In the genomic region with DNA sequence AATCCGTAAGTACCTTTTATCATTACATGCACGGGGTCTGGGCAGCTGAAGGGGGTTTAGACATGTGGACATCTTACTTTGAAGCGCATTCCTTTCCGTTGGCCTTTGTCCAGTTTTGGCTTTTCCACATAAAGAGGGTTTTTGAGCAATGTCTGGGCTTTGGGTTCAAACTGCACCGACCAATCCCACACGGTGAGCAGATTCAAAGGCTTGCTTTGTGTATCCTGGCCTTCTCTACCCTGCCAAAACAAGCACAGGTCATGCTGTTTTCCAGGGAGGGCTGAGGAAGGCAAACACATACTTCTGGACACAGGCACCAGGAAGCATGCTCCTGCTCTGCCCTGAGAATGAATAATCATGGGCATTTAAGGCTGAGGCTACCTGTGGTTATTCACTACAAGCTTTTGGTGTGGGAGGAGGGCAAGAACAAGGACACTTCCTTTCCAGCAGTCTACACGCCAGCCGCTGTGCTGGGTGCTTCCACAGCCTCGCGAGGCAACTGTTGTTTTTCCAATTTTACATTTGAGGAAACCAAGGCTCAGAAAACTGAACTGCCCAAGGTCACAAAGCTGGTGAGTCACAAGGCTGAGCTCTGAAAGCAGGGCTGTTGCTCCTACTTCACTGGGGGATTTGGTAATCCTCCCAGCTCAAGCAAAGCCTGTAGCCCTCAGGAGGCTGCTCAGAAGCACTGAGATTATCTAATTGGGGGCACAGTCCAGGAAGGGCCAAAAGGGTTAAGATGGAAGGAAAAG, we compare ENCODE assay signal across 10 cellular contexts. TPM values are rescaled to one million over a fixed set of nuclear protein-coding genes. Genes with fewer than 3 reads are reported as not detected.
DNase-seq lines count a peak whose midpoint lies in the region; ATAC-seq and TF ChIP-seq lines count a peak whose summit lies in the region.
"Had no signal": no experiment of that assay in that cellular context is flagged by ENCODE, and none has a peak within 500 bp of the region (broad histone marks: within the 10 kb centered on the region; RNA-seq: fewer than 3 reads in every experiment).

No MANE protein-coding gene starts in this region.

- TF ChIP-seq CTCF in HFFc6 (IDR thresholded peaks at IDR 0.05) (no peak), VCaP (conservative IDR thresholded peaks at IDR 0.05) (no peak), smooth muscle cell (IDR thresholded peaks at IDR 0.05; ENCODE audit: borderline replicate concordance, insufficient read depth, poor library complexity, severe bottlenecking) (no peak)

- no peak overlapping the region for H3K9ac ChIP-seq in smooth muscle cell (ENCODE audit: low read depth)

- H3K4me1 Mint-ChIP-seq in HFFc6 (ENCODE audit: low read depth): peaks cover 32% of the 10 kb centered on the region

- no peak overlapping the region for H2AFZ ChIP-seq in smooth muscle cell (ENCODE audit: low read depth)

- DNase-seq in HFFc6: peak; percentile 15
- DNase-seq in left cardiac atrium: no peak
- DNase-seq in smooth muscle cell (lab: John Stamatoyannopoulos, UW; ENCODE audit: unreplicated experiment): no peak
- DNase-seq in activated effector memory CD4-positive, alpha-beta T cell treated with Interleukin-2 at 50 U/mL for 16 hours: no peak
- no peak for DNase-seq in NCI-H1436 (lab: John Stamatoyannopoulos, UW)
- DNase-seq in NCI-H446 (lab: John Stamatoyannopoulos, UW): no peak
- DNase-seq: activated CD8-positive, alpha-beta memory T cell treated with anti-CD3 and anti-CD28 coated beads, Interleukin-2, amount 50 U/mL, for 48 hours had no signal

- intact Hi-C loops in left cardiac atrium (cut with DNase I): loop anchor here (2.0 to 5.0 kb wide), 3 partner anchors 62 to 95 kb away; partner anchors contain the start of gene GOLPH3 (in 1 of the 2)

- H3K4me3 ChIP-seq in smooth muscle cell: no peak overlapping the region

- H3K79me2 ChIP-seq in smooth muscle cell (ENCODE audit: low read depth): no peaks in the 10 kb centered on the region

- WGBS in smooth muscle cell (ENCODE audit: low lambda C conversion rate): 46% methylated on average over 10 of the region's 10 CpGs

- peak overlapping the region; percentile 72 for H3K27ac Mint-ChIP-seq in HFFc6

- peaks cover 16% of the 10 kb centered on the region for H3K36me3 Mint-ChIP-seq in HFFc6 (ENCODE audit: low read depth)

- peak overlapping the region; percentile 32 for H3K4me2 ChIP-seq in smooth muscle cell

- no peaks in the 10 kb centered on the region for H3K27me3 ChIP-seq in smooth muscle cell (ENCODE audit: low read depth)
- H3K27me3 ChIP-seq: neutrophil had no signal

- H3F3A ChIP-seq in smooth muscle cell (ENCODE audit: low read depth): peaks cover 4% of the 10 kb centered on the region

- no peaks in the 10 kb centered on the region for H3K9me3 ChIP-seq in smooth muscle cell (replicated peaks; ENCODE audit: low read depth)
- H3K9me3 ChIP-seq: neutrophil had no signal

- H4K20me1 ChIP-seq in smooth muscle cell (ENCODE audit: low read depth): no peaks in the 10 kb centered on the region

- no peaks in the 10 kb centered on the region for H3K36me3 ChIP-seq in smooth muscle cell (ENCODE audit: low read depth)

- no peak overlapping the region; the same call in 1 of the 2 replicates for H3K4me3 Mint-ChIP-seq in HFFc6

- ATAC-seq in left cardiac atrium (peak; percentile 16 to 50), HG03442 (IDR thresholded peaks at IDR 0.05; ENCODE audit: unreplicated experiment) (no peak)

- peaks cover 2% of the 10 kb centered on the region; the same call in 1 of the 2 replicates for H3K27me3 Mint-ChIP-seq in HFFc6 (ENCODE audit: insufficient read depth)

- no peaks in the 10 kb centered on the region for H3K9me3 Mint-ChIP-seq in HFFc6

- H3K27ac ChIP-seq in VCaP (peak overlapping the region; percentile 97), smooth muscle cell (ENCODE audit: low read depth) (peak overlapping the region; percentile 20)
- H3K27ac ChIP-seq: neutrophil had no signal

- H3K4me1 ChIP-seq in smooth muscle cell (ENCODE audit: low read depth): no peaks in the 10 kb centered on the region

RNA-seq across cellular contexts. Expression of gene GOLPH3, which starts 59.8 kb away (rescaled TPM):
- 10 to 100 TPM; 86.3 to 97.0 (median 93.8) TPM for total RNA-seq in HFFc6 (2021; fragmentation: NEBNext Ultra II Directional; extraction: Animal tissue kit (Norgen Biotek cat#: 25700))
- total RNA-seq in left cardiac atrium (10 to 100 TPM; 48.0 to 72.2 TPM), smooth muscle cell (108 and 112 TPM in 2 replicates)
- polyA plus RNA-seq in smooth muscle cell: 91.6 and 95.3 TPM in 2 replicates
